1 cellular context compared by ENCODE assay signal in the genomic region with DNA sequence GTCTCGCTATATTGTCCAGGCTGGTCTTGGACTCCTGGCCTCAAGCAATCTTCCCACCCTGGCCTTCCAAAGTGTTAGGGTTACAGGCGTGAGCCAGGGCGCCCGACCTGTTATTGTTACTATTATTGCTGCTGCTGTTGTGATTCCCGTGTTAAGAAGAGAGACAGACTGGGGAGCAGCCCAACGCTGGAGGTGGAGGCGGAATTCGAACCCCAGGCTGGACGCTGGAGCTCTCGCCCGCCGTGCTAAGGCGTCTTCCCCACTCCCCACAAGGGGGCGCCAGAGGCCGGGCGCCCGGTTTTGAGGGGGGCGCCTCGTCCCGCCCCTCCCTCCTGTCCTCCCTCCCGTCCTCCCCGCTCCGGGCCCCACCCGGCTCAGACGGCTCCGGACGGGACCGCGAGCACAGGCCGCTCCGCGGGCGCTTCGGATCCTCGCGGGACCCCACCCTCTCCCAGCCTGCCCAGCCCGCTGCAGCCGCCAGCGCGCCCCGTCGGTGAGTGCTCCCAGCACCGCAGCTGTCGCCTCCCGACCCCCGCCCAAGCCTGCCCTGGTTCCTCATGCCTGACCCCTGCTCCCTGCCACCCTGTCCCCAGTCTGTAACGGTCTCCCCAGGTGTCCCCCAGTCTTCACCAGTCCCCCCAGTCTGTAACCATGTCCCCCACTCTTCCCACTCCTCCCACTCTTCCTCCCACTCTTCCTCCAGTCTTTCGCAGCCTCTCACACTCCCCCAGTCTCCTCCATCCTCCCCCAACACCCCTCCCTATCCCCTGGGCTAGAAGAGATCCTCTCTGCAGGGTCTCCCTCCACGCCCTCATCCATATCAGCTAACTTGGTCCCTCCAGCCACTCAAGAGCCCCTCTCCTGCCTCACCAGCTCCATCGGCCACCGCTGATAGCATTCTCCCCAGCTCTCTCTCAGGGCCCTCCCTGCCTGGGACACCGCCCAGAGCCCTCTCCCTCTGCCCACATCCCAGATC.
A peak's percentile ranks its signal among the peaks of the same experiment; 100 is the strongest.
TF ChIP-seq lines count a peak whose summit lies in the region.

A gene with protein sequence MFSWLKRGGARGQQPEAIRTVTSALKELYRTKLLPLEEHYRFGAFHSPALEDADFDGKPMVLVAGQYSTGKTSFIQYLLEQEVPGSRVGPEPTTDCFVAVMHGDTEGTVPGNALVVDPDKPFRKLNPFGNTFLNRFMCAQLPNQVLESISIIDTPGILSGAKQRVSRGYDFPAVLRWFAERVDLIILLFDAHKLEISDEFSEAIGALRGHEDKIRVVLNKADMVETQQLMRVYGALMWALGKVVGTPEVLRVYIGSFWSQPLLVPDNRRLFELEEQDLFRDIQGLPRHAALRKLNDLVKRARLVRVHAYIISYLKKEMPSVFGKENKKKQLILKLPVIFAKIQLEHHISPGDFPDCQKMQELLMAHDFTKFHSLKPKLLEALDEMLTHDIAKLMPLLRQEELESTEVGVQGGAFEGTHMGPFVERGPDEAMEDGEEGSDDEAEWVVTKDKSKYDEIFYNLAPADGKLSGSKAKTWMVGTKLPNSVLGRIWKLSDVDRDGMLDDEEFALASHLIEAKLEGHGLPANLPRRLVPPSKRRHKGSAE (plus strand): TSS at position 377 of the 976 bp plus-strand sequence. CDS start 3,191 bp downstream, outside the sequence.

TF ChIP-seq in K562, 482 proteins besides CTCF, POLR2A, EP300 and RAD21 (continued from another document and continues in another):
- TF ChIP-seq, protein P1, sequence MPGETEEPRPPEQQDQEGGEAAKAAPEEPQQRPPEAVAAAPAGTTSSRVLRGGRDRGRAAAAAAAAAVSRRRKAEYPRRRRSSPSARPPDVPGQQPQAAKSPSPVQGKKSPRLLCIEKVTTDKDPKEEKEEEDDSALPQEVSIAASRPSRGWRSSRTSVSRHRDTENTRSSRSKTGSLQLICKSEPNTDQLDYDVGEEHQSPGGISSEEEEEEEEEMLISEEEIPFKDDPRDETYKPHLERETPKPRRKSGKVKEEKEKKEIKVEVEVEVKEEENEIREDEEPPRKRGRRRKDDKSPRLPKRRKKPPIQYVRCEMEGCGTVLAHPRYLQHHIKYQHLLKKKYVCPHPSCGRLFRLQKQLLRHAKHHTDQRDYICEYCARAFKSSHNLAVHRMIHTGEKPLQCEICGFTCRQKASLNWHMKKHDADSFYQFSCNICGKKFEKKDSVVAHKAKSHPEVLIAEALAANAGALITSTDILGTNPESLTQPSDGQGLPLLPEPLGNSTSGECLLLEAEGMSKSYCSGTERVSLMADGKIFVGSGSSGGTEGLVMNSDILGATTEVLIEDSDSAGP (CRISPR knock-in tag; IDR thresholded peaks at IDR 0.05), result no peak
- TF ChIP-seq THRB (CRISPR knock-in tag; conservative IDR thresholded peaks at IDR 0.05) (peak; percentile 71; the same call in 1 of the 2 replicates), JUN (IDR thresholded peaks at IDR 0.05; ENCODE audit: borderline replicate concordance, low read depth, low read length) (0 out of 2 replicates have a peak, but pooled peaks have one; percentile 3), JUN (CRISPR knock-in tag; IDR thresholded peaks at IDR 0.05; ENCODE audit: borderline replicate concordance) (no peak), TCF7L2 (IDR thresholded peaks at IDR 0.05; ENCODE audit: low read depth, low read length) (no peak), FOXK1 (CRISPR knock-in tag; IDR thresholded peaks at IDR 0.05; ENCODE audit: borderline replicate concordance) (no peak), SREBF1 (IDR thresholded peaks at IDR 0.05; ENCODE audit: borderline replicate concordance, low read depth, low read length) (no peak), PHF20 (IDR thresholded peaks at IDR 0.05; ENCODE audit: partially characterized antibody) (peak; percentile 14), ZNF699 (CRISPR knock-in tag; IDR thresholded peaks at IDR 0.05; ENCODE audit: insufficient replicate concordance) (no peak), POLR2AphosphoS5 (IDR thresholded peaks at IDR 0.05; ENCODE audit: control insufficient read depth, insufficient read depth, low read depth, low read length) (no peak), E4F1 (CRISPR knock-in tag; IDR thresholded peaks at IDR 0.05; ENCODE audit: borderline replicate concordance) (no peak), PHTF2 (CRISPR knock-in tag; IDR thresholded peaks at IDR 0.05) (no peak), SMARCB1 (IDR thresholded peaks at IDR 0.05; ENCODE audit: insufficient read length, low read depth) (no peak), KAT2B (IDR thresholded peaks at IDR 0.05; ENCODE audit: low read depth, low read length) (no peak), ZNF253 (CRISPR knock-in tag; conservative IDR thresholded peaks at IDR 0.05) (no peak), ZNF217 (CRISPR knock-in tag; IDR thresholded peaks at IDR 0.05) (no peak), RBBP5 (IDR thresholded peaks at IDR 0.05; ENCODE audit: borderline replicate concordance, insufficient read depth, low read length, poor library complexity, severe bottlenecking) (peak; percentile 50), ZNF830 (CRISPR knock-in tag; IDR thresholded peaks at IDR 0.05) (no peak), U2AF1 (optimal IDR thresholded peaks at IDR 0.05; ENCODE audit: low read depth, low read length) (no peak), ZNF232 (CRISPR knock-in tag; IDR thresholded peaks at IDR 0.05) (no peak), HNRNPUL1 (IDR thresholded peaks at IDR 0.05; ENCODE audit: low read length) (no peak), TEAD1 (CRISPR knock-in tag; IDR thresholded peaks at IDR 0.05) (no peak), PHB2 (IDR thresholded peaks at IDR 0.05; ENCODE audit: low read depth) (peak; percentile 31; the same call in 1 of the 2 replicates), NCOA2 (IDR thresholded peaks at IDR 0.05; ENCODE audit: partially characterized antibody in 2 of 2) (no peak), RFX7 (CRISPR knock-in tag; IDR thresholded peaks at IDR 0.05) (no peak), MECOM (CRISPR knock-in tag; IDR thresholded peaks at IDR 0.05) (no peak), CCNT2 (IDR thresholded peaks at IDR 0.05; ENCODE audit: borderline replicate concordance, extremely low read depth, insufficient read length, low read depth, low read length) (peak; percentile 71), RFX1 (IDR thresholded peaks at IDR 0.05) (no peak), ZBED1 (IDR thresholded peaks at IDR 0.05) (no peak), NEUROD1 (IDR thresholded peaks at IDR 0.05; ENCODE audit: borderline replicate concordance, low read depth, low read length, partially characterized antibody) (no peak), LCOR (CRISPR knock-in tag; IDR thresholded peaks at IDR 0.05) (no peak), ELF4 (CRISPR knock-in tag; IDR thresholded peaks at IDR 0.05) (peak; percentile 48; the same call in 1 of the 2 replicates), GABPB1 (CRISPR knock-in tag; IDR thresholded peaks at IDR 0.05) (0 out of 2 replicates have a peak, but pooled peaks have one; percentile 47), BMI1 (IDR thresholded peaks at IDR 0.05; ENCODE audit: low read length) (no peak), YY1 (IDR thresholded peaks at IDR 0.05; ENCODE audit: borderline replicate concordance in 1 of 3, control insufficient read depth in 1 of 3, extremely low read depth in 1 of 3, insufficient read depth in 3 of 3, insufficient read length in 1 of 3, insufficient replicate concordance in 2 of 3, low read depth in 1 of 3, low read length in 2 of 3) (no peak), U2AF2 (optimal IDR thresholded peaks at IDR 0.05; ENCODE audit: low read depth, low read length) (no peak), FOXK2 (conservative IDR thresholded peaks at IDR 0.05 in 1 of 2, IDR thresholded peaks at IDR 0.05 in 1 of 2; ENCODE audit: low read depth in 2 of 2) (no peak), POU5F1 (IDR thresholded peaks at IDR 0.05; ENCODE audit: borderline replicate concordance, low read depth, low read length, partially characterized antibody) (no peak), RFX5 (IDR thresholded peaks at IDR 0.05; ENCODE audit: low read depth, low read length) (no peak), ZNF316 (IDR thresholded peaks at IDR 0.05) (no peak), SP1 (CRISPR knock-in tag; IDR thresholded peaks at IDR 0.05) (peak; percentile 67), KLF16 (IDR thresholded peaks at IDR 0.05) (no peak), NFATC3 (IDR thresholded peaks at IDR 0.05) (no peak), ARID4B (CRISPR knock-in tag; IDR thresholded peaks at IDR 0.05) (peak; percentile 76), ZNF780A (CRISPR knock-in tag; IDR thresholded peaks at IDR 0.05) (no peak), ZNF75A (CRISPR knock-in tag; IDR thresholded peaks at IDR 0.05) (no peak), ZNF384 (IDR thresholded peaks at IDR 0.05; ENCODE audit: low read depth, low read length) (no peak)
- TF ChIP-seq, protein P2, sequence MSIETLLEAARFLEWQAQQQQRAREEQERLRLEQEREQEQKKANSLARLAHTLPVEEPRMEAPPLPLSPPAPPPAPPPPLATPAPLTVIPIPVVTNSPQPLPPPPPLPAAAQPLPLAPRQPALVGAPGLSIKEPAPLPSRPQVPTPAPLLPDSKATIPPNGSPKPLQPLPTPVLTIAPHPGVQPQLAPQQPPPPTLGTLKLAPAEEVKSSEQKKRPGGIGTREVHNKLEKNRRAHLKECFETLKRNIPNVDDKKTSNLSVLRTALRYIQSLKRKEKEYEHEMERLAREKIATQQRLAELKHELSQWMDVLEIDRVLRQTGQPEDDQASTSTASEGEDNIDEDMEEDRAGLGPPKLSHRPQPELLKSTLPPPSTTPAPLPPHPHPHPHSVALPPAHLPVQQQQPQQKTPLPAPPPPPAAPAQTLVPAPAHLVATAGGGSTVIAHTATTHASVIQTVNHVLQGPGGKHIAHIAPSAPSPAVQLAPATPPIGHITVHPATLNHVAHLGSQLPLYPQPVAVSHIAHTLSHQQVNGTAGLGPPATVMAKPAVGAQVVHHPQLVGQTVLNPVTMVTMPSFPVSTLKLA (conservative IDR thresholded peaks at IDR 0.05), result peak in 1 of 2 experiments; percentile 74; a peak in 2 of 4 replicates
- TF ChIP-seq, protein P3, sequence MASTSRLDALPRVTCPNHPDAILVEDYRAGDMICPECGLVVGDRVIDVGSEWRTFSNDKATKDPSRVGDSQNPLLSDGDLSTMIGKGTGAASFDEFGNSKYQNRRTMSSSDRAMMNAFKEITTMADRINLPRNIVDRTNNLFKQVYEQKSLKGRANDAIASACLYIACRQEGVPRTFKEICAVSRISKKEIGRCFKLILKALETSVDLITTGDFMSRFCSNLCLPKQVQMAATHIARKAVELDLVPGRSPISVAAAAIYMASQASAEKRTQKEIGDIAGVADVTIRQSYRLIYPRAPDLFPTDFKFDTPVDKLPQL (IDR thresholded peaks at IDR 0.05; ENCODE audit: extremely low read depth, insufficient read length), result no peak
- TF ChIP-seq, protein P4, sequence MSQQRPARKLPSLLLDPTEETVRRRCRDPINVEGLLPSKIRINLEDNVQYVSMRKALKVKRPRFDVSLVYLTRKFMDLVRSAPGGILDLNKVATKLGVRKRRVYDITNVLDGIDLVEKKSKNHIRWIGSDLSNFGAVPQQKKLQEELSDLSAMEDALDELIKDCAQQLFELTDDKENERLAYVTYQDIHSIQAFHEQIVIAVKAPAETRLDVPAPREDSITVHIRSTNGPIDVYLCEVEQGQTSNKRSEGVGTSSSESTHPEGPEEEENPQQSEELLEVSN (IDR thresholded peaks at IDR 0.05; ENCODE audit: borderline replicate concordance in 1 of 2, extremely low read depth in 1 of 2, insufficient read depth in 1 of 2, insufficient read length in 1 of 2, low read depth in 1 of 2, low read length in 1 of 2, poor library complexity in 1 of 2, severe bottlenecking in 1 of 2), result peak in 1 of 2 experiments; percentile 13
